Comparison of ENCODE assay signal across 8 cellular contexts in genomic region chr16:28491970-28492474, GRCh38. TPM values are rescaled to one million over a fixed set of nuclear protein-coding genes. Genes with fewer than 3 reads are reported as not detected.
A peak's percentile ranks its signal among the peaks of the same experiment; 100 is the strongest.
DNase-seq lines count a peak whose midpoint lies in the region; ATAC-seq and TF ChIP-seq lines count a peak whose summit lies in the region.

Gene CLN3 (minus strand): TSS chr16:28492074. CDS start chr16:28491759, 315 bp downstream.

- peak in 1 of 2 donors; percentile 67 for TF ChIP-seq POLR2A in Peyer's patch (IDR thresholded peaks at IDR 0.05)
- no peak for TF ChIP-seq POLR2A in esophagus muscularis mucosa (IDR thresholded peaks at IDR 0.05; ENCODE audit: low read depth)

- TF ChIP-seq CTCF in Peyer's patch (IDR thresholded peaks at IDR 0.05) (no peak), esophagus muscularis mucosa (IDR thresholded peaks at IDR 0.05) (no peak)

- intact Hi-C loops in esophagus muscularis mucosa (cut with DNase I), result loop anchor here (2.0 kb wide), 1 partner anchor 63 kb away; no protein-coding TSS in a partner anchor

- H3K27me3 ChIP-seq in Peyer's patch (no peaks in the 10 kb centered on the region), esophagus muscularis mucosa (no peaks in the 10 kb centered on the region), muscle layer of colon (ENCODE audit: control insufficient read depth in 1 of 2, insufficient read depth in 2 of 2, low read length in 2 of 2) (no peaks in the 10 kb centered on the region)

- peak; percentile 95 for DNase-seq in DMS53 (lab: John Stamatoyannopoulos, UW)
- DNase-seq in Peyer's patch, result peak; percentile 93 to 97 (median 94)
- DNase-seq in activated T-cell treated with anti-CD3 and anti-CD28 coated beads, Interleukin-2, amount 50 U/mL, for 48 hours, result peak; percentile 89 to 91
- DNase-seq in esophagus muscularis mucosa (ENCODE audit: extremely low spot score), result peak; percentile 98
- peak; percentile 64 for DNase-seq in stimulated activated CD8-positive, alpha-beta memory T cell treated with anti-CD3 and anti-CD28 coated beads, Interleukin-7, amount 100 ng/mL, for 1 hour (ENCODE audit: low read depth in 2 of 2)

- H3K27ac ChIP-seq in KOPT-K1 (ENCODE audit: low read depth, low read length, poor library complexity, severe bottlenecking), result peak within 1 kb of the TSS; percentile 98
- H3K27ac ChIP-seq in Peyer's patch, result peak within 1 kb of the TSS; percentile 89 to 97 (median 90)
- H3K27ac ChIP-seq in esophagus muscularis mucosa (replicated peaks in 1 of 4), result peak within 1 kb of the TSS; percentile 92 to 95 (median 94)
- H3K27ac ChIP-seq in muscle layer of colon (ENCODE audit: low read depth, low read length), result peak within 1 kb of the TSS; percentile 88

- peak; percentile 70 for ATAC-seq in GM21723 (IDR thresholded peaks at IDR 0.05; ENCODE audit: unreplicated experiment)

- peaks cover 0 to 35% (median 13%) of the 10 kb centered on the region in 4 donors for H3K4me1 ChIP-seq in Peyer's patch
- peaks cover 8 to 27% (median 23%) of the 10 kb centered on the region in 4 donors for H3K4me1 ChIP-seq in esophagus muscularis mucosa
- no peaks in the 10 kb centered on the region for H3K4me1 ChIP-seq in muscle layer of colon (ENCODE audit: insufficient read depth, low read length)

- no peak for TF ChIP-seq EP300 in esophagus muscularis mucosa (IDR thresholded peaks at IDR 0.05)

- H3K36me3 ChIP-seq in KOPT-K1 (ENCODE audit: insufficient read depth, low read length), result peaks cover 27% of the 10 kb centered on the region
- H3K36me3 ChIP-seq in Peyer's patch, result peaks cover 0 to 24% (median 0%) of the 10 kb centered on the region in 3 donors
- H3K36me3 ChIP-seq in esophagus muscularis mucosa, result peaks cover 16 to 32% (median 26%) of the 10 kb centered on the region in 4 donors
- peaks cover 15% of the 10 kb centered on the region for H3K36me3 ChIP-seq in muscle layer of colon (ENCODE audit: insufficient read depth, low read length)

- peak within 1 kb of the TSS; percentile 74 to 97 (median 82) for H3K4me3 ChIP-seq in Peyer's patch
- H3K4me3 ChIP-seq in esophagus muscularis mucosa, result peak within 1 kb of the TSS; percentile 76 to 99 (median 98)
- peak within 1 kb of the TSS; percentile 90 to 100 for H3K4me3 ChIP-seq in muscle layer of colon (ENCODE audit: low read depth in 1 of 2, low read length in 2 of 2)

- peak within 1 kb of the TSS; percentile 86 for H3K9ac ChIP-seq in muscle layer of colon (ENCODE audit: low read length)

- under 1% methylated on average over 18 of the region's 21 CpGs for WGBS in esophagus muscularis mucosa

- H3K9me3 ChIP-seq in KOPT-K1 (ENCODE audit: insufficient read depth, low read length, poor library complexity, severe bottlenecking), result no peaks in the 10 kb centered on the region
- no peaks in the 10 kb centered on the region for H3K9me3 ChIP-seq in Peyer's patch
- no peaks in the 10 kb centered on the region for H3K9me3 ChIP-seq in esophagus muscularis mucosa
- H3K9me3 ChIP-seq in muscle layer of colon (ENCODE audit: low read length), result no peaks in the 10 kb centered on the region

RNA-seq across cellular contexts. Expression of gene CLN3, which starts in this region (rescaled TPM):
- 10 to 100 TPM; 47.0 to 83.6 (median 73.3) TPM for total RNA-seq in Peyer's patch
- total RNA-seq in esophagus muscularis mucosa, result 10 to 100 TPM; 10.3 to 23.3 (median 16.6) TPM

Comparison
In these comparisons a context has a peak if more than half of its experiments do, and no peak if none do; other contexts are left out.
1. Peak in every context shown above with its lines: DNase-seq, ATAC-seq, H3K4me3 ChIP-seq and H3K27ac ChIP-seq.